18 cellular contexts compared by ENCODE assay signal in the genomic region with DNA sequence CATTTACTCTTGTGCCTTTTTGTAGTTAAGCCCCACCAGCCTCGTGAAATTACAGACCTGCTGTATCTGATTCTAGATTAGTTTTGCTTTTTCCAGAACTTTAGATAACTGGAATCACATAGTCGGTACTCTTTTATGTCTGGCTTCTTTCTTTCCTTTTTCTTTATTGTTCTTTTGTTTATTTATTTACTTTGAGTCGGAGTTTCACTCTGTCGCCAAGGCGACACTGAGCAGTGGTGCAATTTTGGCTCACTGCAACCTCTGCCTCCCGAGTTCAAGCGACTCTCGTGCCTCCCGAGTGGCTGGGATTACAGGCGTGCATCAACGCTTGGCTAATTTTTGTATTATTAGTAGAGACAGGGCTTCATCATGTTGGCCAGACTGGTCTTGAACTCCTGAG. TPM values are rescaled to one million over a fixed set of nuclear protein-coding genes. Genes with fewer than 3 reads are reported as not detected.
DNase-seq lines count a peak whose midpoint lies in the region; ATAC-seq, FAIRE-seq and TF ChIP-seq lines count a peak whose summit lies in the region.
"Had no signal": no experiment of that assay in that cellular context is flagged by ENCODE, and none has a peak within 500 bp of the region (broad histone marks: within the 10 kb centered on the region; RNA-seq: fewer than 3 reads in every experiment).

No MANE protein-coding gene starts in this region.

- intact Hi-C loops in K562 (cut with micrococcal nuclease), result no loop called here

- no peaks in the 10 kb centered on the region for H3K9me3 Mint-ChIP-seq in mesothelial cell of epicardium
- H3K9me3 Mint-ChIP-seq in natural killer cell treated with Interleukin-12 subunit alpha and Interleukin-12 subunit beta and Interleukin-15 and Interleukin-18, amount 100 ng/mL, for 72 hours, result no peaks in the 10 kb centered on the region
- H3K9me3 Mint-ChIP-seq: CD4-positive, CD25-positive, alpha-beta regulatory T cell; HFFc6 had no signal

- no peaks in the 10 kb centered on the region; the same call in 1 of the 2 replicates for H4K20me1 ChIP-seq in K562 (replicated peaks; ENCODE audit: control insufficient read depth, insufficient read depth, low read length)

- H3K4me1 Mint-ChIP-seq in mesothelial cell of epicardium, result peaks cover 24% of the 10 kb centered on the region
- peaks cover 6 to 10% of the 10 kb centered on the region in 2 donors for H3K4me1 Mint-ChIP-seq in natural killer cell treated with Interleukin-12 subunit alpha and Interleukin-12 subunit beta and Interleukin-15 and Interleukin-18, amount 100 ng/mL, for 72 hours (ENCODE audit: low read depth in 2 of 2)

- no peak for TF ChIP-seq RAD21 in K562 (CRISPR knock-in tag; conservative IDR thresholded peaks at IDR 0.05 in 1 of 2, IDR thresholded peaks at IDR 0.05 in 1 of 2)

- no peaks in the 10 kb centered on the region for H3K9me3 ChIP-seq in HEK293 (ENCODE audit: control insufficient read depth, insufficient read depth, low read depth, low read length)
- no peaks in the 10 kb centered on the region for H3K9me3 ChIP-seq in K562 (replicated peaks; ENCODE audit: control insufficient read depth, insufficient read depth, low read depth, low read length)
- H3K9me3 ChIP-seq: BLaER1 treated with 17β-estradiol and CSF1 and Interleukin-3, amounts not matched to agents 10 nM and 100 nM; HAP-1 had no signal

- H3K27me3 Mint-ChIP-seq in mesothelial cell of epicardium (ENCODE audit: low read depth), result peaks cover 9% of the 10 kb centered on the region
- H3K27me3 Mint-ChIP-seq in natural killer cell treated with Interleukin-12 subunit alpha and Interleukin-12 subunit beta and Interleukin-15 and Interleukin-18, amount 100 ng/mL, for 72 hours, result peaks cover 10 to 21% of the 10 kb centered on the region in 2 donors

- H3K4me2 ChIP-seq in K562 (ENCODE audit: insufficient read depth, low read length), result no peak overlapping the region
- H3K4me2 ChIP-seq: BLaER1 treated with 17β-estradiol and CSF1 and Interleukin-3, amounts not matched to agents 10 nM and 100 nM had no signal

- H3K27ac ChIP-seq in HEK293 (ENCODE audit: extremely low read depth, low read depth, low read length), result no peak overlapping the region
- H3K27ac ChIP-seq in K562 (ENCODE audit: extremely low read depth, low read depth, low read length), result no peak overlapping the region
- H3K27ac ChIP-seq in foreskin keratinocyte, result no peak overlapping the region
- H3K27ac ChIP-seq: BLaER1 treated with 17β-estradiol and CSF1 and Interleukin-3, amounts not matched to agents 10 nM and 100 nM; HL-60 had no signal

- TF ChIP-seq POLR2A in K562 (conservative IDR thresholded peaks at IDR 0.05), result no peak

- H2AFZ ChIP-seq in K562 (ENCODE audit: low read depth, low read length), result no peak overlapping the region

- H3K27me3 ChIP-seq in K562 (ENCODE audit: control insufficient read depth in 2 of 2, insufficient read depth in 2 of 2, low read length in 2 of 2) (peaks cover 0 to 6% of the 10 kb centered on the region in 2 experiments; a peak in 2 of 5 replicates), foreskin keratinocyte (peaks cover 15% of the 10 kb centered on the region)

- no peak for ATAC-seq in K562
- no peak for ATAC-seq in natural killer cell treated with Interleukin-12 subunit alpha and Interleukin-12 subunit beta and Interleukin-15 and Interleukin-18, amount 100 ng/mL, for 72 hours
- ATAC-seq in foreskin keratinocyte, result no peak
- ATAC-seq in GM21717 (IDR thresholded peaks at IDR 0.05; ENCODE audit: unreplicated experiment), result no peak

- no peak overlapping the region for H3K9ac ChIP-seq in K562 (ENCODE audit: insufficient read depth in 1 of 2, low read depth in 2 of 2, low read length in 2 of 2)
- H3K9ac ChIP-seq: BLaER1 treated with 17β-estradiol and CSF1 and Interleukin-3, amounts not matched to agents 10 nM and 100 nM had no signal

- in situ Hi-C loops in K562 (cut with MboI), result loop anchor here (5.0 kb wide), 1 partner anchor 68 kb away; no protein-coding TSS in a partner anchor

- no TSS peak for BruUV-seq in K562 (replicated peaks; lab: Mats Ljungman, UMichigan)

- no peak for TF ChIP-seq EP300 in K562 (IDR thresholded peaks at IDR 0.05; ENCODE audit: low read length)

- peak; percentile 17 for DNase-seq in DMS79 (lab: John Stamatoyannopoulos, UW)
- no peak for DNase-seq in K562 (ENCODE audit: extremely low read depth in 1 of 4, low spot score in 3 of 4)
- no peak for DNase-seq in mesothelial cell of epicardium (ENCODE audit: low spot score in 2 of 2, unreplicated experiment in 2 of 2)
- no peak for DNase-seq in natural killer cell treated with Interleukin-12 subunit alpha and Interleukin-12 subunit beta and Interleukin-15 and Interleukin-18, amount 100 ng/mL, for 72 hours (ENCODE audit: low spot score)
- no peak for DNase-seq in foreskin keratinocyte
- DNase-seq: CD4-positive, CD25-positive, alpha-beta regulatory T cell; DND-41; GF-D8; HFFc6; IMR-90; KG1 had no signal

- H3K4me1 ChIP-seq in HEK293 (ENCODE audit: control insufficient read depth, insufficient read depth, low read length), result 0 out of 2 replicates have a peak, but pooled peaks cover 4% of the 10 kb centered on the region
- H3K4me1 ChIP-seq in K562 (replicated peaks in 1 of 2; ENCODE audit: control insufficient read depth in 2 of 2, insufficient read depth in 2 of 2, low read length in 2 of 2), result peaks cover 0 to 6% of the 10 kb centered on the region in 2 experiments; a peak in 3 of 5 replicates
- no peaks in the 10 kb centered on the region for H3K4me1 ChIP-seq in foreskin keratinocyte
- H3K4me1 ChIP-seq: HAP-1 had no signal

- POLR2A ChIA-PET in HEK293 (lab: Yijun Ruan, JAX) (no interaction called here), K562 (lab: Yijun Ruan, JAX) (interaction anchor here (0.6 kb wide), 1 partner anchor 16 kb away, joined by 3 read pairs; no protein-coding TSS in a partner anchor)

- no peaks in the 10 kb centered on the region for H3K9me1 ChIP-seq in K562 (ENCODE audit: control insufficient read depth, insufficient read depth, low read length)

- no peak for FAIRE-seq in K562 (lab: Jason Lieb, UNC)
- FAIRE-seq: GM19239, H1 had no signal

- no peak for TF ChIP-seq CTCF in HEK293 (tag by site-specific recombination; IDR thresholded peaks at IDR 0.05)
- TF ChIP-seq CTCF in K562 (IDR thresholded peaks at IDR 0.05 in 2 of 3, conservative IDR thresholded peaks at IDR 0.05 in 1 of 3; ENCODE audit: insufficient read depth in 2 of 3, low read depth in 1 of 3, low read length in 3 of 3), result no peak
- TF ChIP-seq CTCF in mesothelial cell of epicardium (IDR thresholded peaks at IDR 0.05; ENCODE audit: unreplicated experiment), result no peak
- no peak for TF ChIP-seq CTCF in foreskin keratinocyte (conservative IDR thresholded peaks at IDR 0.05)

- 28% methylated on average over 11 of the region's 11 CpGs for WGBS in K562 (ENCODE audit: insufficient coverage, low coverage, missing lambda C conversion rate)

- H3K36me3 Mint-ChIP-seq in mesothelial cell of epicardium, result peaks cover 4% of the 10 kb centered on the region
- H3K36me3 Mint-ChIP-seq in natural killer cell treated with Interleukin-12 subunit alpha and Interleukin-12 subunit beta and Interleukin-15 and Interleukin-18, amount 100 ng/mL, for 72 hours, result no peaks in the 10 kb centered on the region
- H3K36me3 Mint-ChIP-seq: CD4-positive, CD25-positive, alpha-beta regulatory T cell had no signal

- peak overlapping the region; percentile 68 for H3K27ac Mint-ChIP-seq in mesothelial cell of epicardium
- H3K27ac Mint-ChIP-seq in natural killer cell treated with Interleukin-12 subunit alpha and Interleukin-12 subunit beta and Interleukin-15 and Interleukin-18, amount 100 ng/mL, for 72 hours, result no peak overlapping the region
- H3K27ac Mint-ChIP-seq: CD4-positive, CD25-positive, alpha-beta regulatory T cell; HFFc6 had no signal

- H3K36me3 ChIP-seq in HEK293 (ENCODE audit: control insufficient read depth in 2 of 2, insufficient read depth in 1 of 2, low read length in 2 of 2), result no peaks in the 10 kb centered on the region
- H3K36me3 ChIP-seq in K562 (ENCODE audit: control insufficient read depth, insufficient read depth, low read length), result no peaks in the 10 kb centered on the region
- H3K36me3 ChIP-seq: BLaER1 treated with 17β-estradiol and CSF1 and Interleukin-3, amounts not matched to agents 10 nM and 100 nM; HAP-1 had no signal

- H3K4me3 ChIP-seq in HEK293 (ENCODE audit: low read depth, low read length) (no peak overlapping the region), K562 (no peak overlapping the region)
- H3K4me3 ChIP-seq: BLaER1 treated with 17β-estradiol and CSF1 and Interleukin-3, amounts not matched to agents 10 nM and 100 nM; HAP-1 had no signal

- no peaks in the 10 kb centered on the region for H3K79me2 ChIP-seq in K562 (ENCODE audit: control insufficient read depth, insufficient read depth, low read length)

- CTCF ChIA-PET in HEK293 (lab: Yijun Ruan, JAX) (interaction anchor here (1.5 to 2.0 kb wide), 2 partner anchors 21 to 69 kb away, joined by 9 to 12 read pairs; no protein-coding TSS in a partner anchor), K562 (lab: Yijun Ruan, JAX; ENCODE audit: low intra/inter-chr PET ratio) (interaction anchor here (0.6 kb wide), 1 partner anchor 68 kb away, joined by 3 read pairs; no protein-coding TSS in a partner anchor)

- no peak overlapping the region for H3K4me3 Mint-ChIP-seq in mesothelial cell of epicardium
- H3K4me3 Mint-ChIP-seq in natural killer cell treated with Interleukin-12 subunit alpha and Interleukin-12 subunit beta and Interleukin-15 and Interleukin-18, amount 100 ng/mL, for 72 hours, result no peak overlapping the region
- H3K4me3 Mint-ChIP-seq: CD4-positive, CD25-positive, alpha-beta regulatory T cell; HFFc6 had no signal

RNA-seq across cellular contexts. Expression of a gene that starts 6.0 kb away (rescaled TPM):
- not detected in 2 replicates for total RNA-seq in K562 (2011; cell fraction: chromatin; rRNA removed; ENCODE audit: low replicate concordance)
- not detected in 2 replicates for total RNA-seq in K562 (2011; cell fraction: nucleolus; rRNA removed)
- not detected in 2 replicates for total RNA-seq in K562 (2011; cell fraction: nucleoplasm; rRNA removed)
- total RNA-seq in K562 (2014; rRNA removed) (not detected in 2 replicates), K562 (2014; rRNA removed; fragmentation: Illumina TruSeq; extraction: Trizol) (not detected in 2 replicates), K562 (2015; rRNA removed; fragmentation: Illumina TruSeq; extraction: Trizol) (not detected in 2 replicates), K562 (2021) (0.11 TPM in 1 of 2 replicates, not detected in the other), mesothelial cell of epicardium (11.7 to 14.8 TPM (median 12.2 TPM) in 3 replicates), foreskin keratinocyte (0.32 and 0.48 TPM in 2 replicates)
- polyA plus RNA-seq in K562 (2011; rRNA removed) (0.08 TPM in 1 of 2 replicates, not detected in the other), K562 (2014; fragmentation: Illumina TruSeq; extraction: Trizol) (not detected in 2 replicates), K562 (2014; fragmentation: Nextera tagmentation; extraction: Ambion mirVana) (not detected), K562 (2014; rRNA removed) (0.05 and 0.34 TPM in 2 replicates), foreskin keratinocyte (0.23 and 0.46 TPM in 2 replicates)
- polyA plus RNA-seq in K562 (2011; cell fraction: cytosol; rRNA removed), result 0.06 and 0.07 TPM in 2 replicates
- not detected in 2 replicates for polyA plus RNA-seq in K562 (2011; cell fraction: nucleus; rRNA removed)
- polyA plus RNA-seq in K562 (2012), result 0.07 TPM in 1 of 2 replicates, not detected in the other
- not detected in 2 replicates for polyA minus RNA-seq in K562 (2011; rRNA and poly(A)+ RNA removed)
- polyA minus RNA-seq in K562 (2011; cell fraction: cytosol; rRNA and poly(A)+ RNA removed), result not detected in 2 replicates
- not detected in 2 replicates for polyA minus RNA-seq in K562 (2011; cell fraction: nucleus; rRNA and poly(A)+ RNA removed)
- not detected for total RNA-seq in natural killer cell treated with Interleukin-12 subunit alpha and Interleukin-12 subunit beta and Interleukin-15 and Interleukin-18, amount 100 ng/mL, for 72 hours
- total RNA-seq: CD4-positive, CD25-positive, alpha-beta regulatory T cell; HFFc6; IMR-90 had no signal
- polyA plus RNA-seq: CD4-positive, CD25-positive, alpha-beta regulatory T cell; IMR-90 had no signal

RNA-seq across cellular contexts. Expression of a gene that starts 13.3 kb away (rescaled TPM):
- total RNA-seq in K562 (2011; cell fraction: chromatin; rRNA removed; ENCODE audit: low replicate concordance), result not detected in 2 replicates
- total RNA-seq in K562 (2011; cell fraction: nucleolus; rRNA removed), result not detected in 2 replicates
- not detected in 2 replicates for total RNA-seq in K562 (2011; cell fraction: nucleoplasm; rRNA removed)
- total RNA-seq in K562 (2014; rRNA removed) (not detected in 2 replicates), K562 (2014; rRNA removed; fragmentation: Illumina TruSeq; extraction: Trizol) (not detected in 2 replicates), K562 (2015; rRNA removed; fragmentation: Illumina TruSeq; extraction: Trizol) (not detected in 2 replicates), K562 (2021) (0.36 TPM in 1 of 2 replicates, not detected in the other), mesothelial cell of epicardium (not detected in 3 replicates), foreskin keratinocyte (not detected in 2 replicates)
- polyA plus RNA-seq in K562 (2011; rRNA removed) (not detected in 2 replicates), K562 (2014; fragmentation: Illumina TruSeq; extraction: Trizol) (not detected in 2 replicates), K562 (2014; fragmentation: Nextera tagmentation; extraction: Ambion mirVana) (not detected), K562 (2014; rRNA removed) (not detected in 2 replicates), foreskin keratinocyte (not detected in 2 replicates)
- polyA plus RNA-seq in K562 (2011; cell fraction: cytosol; rRNA removed), result 0.13 TPM in 1 of 2 replicates, not detected in the other
- polyA plus RNA-seq in K562 (2011; cell fraction: nucleus; rRNA removed), result not detected in 2 replicates
- 0.21 TPM in 1 of 2 replicates, not detected in the other for polyA plus RNA-seq in K562 (2012)
- polyA minus RNA-seq in K562 (2011; rRNA and poly(A)+ RNA removed), result not detected in 2 replicates
- not detected in 2 replicates for polyA minus RNA-seq in K562 (2011; cell fraction: cytosol; rRNA and poly(A)+ RNA removed)
- polyA minus RNA-seq in K562 (2011; cell fraction: nucleus; rRNA and poly(A)+ RNA removed), result not detected in 2 replicates
- not detected for total RNA-seq in natural killer cell treated with Interleukin-12 subunit alpha and Interleukin-12 subunit beta and Interleukin-15 and Interleukin-18, amount 100 ng/mL, for 72 hours
- total RNA-seq: CD4-positive, CD25-positive, alpha-beta regulatory T cell; H1; HFFc6; IMR-90 had no signal
- polyA plus RNA-seq: CD4-positive, CD25-positive, alpha-beta regulatory T cell; H1; IMR-90 had no signal

RNA-seq across cellular contexts. Expression of a gene that starts 54.0 kb away (rescaled TPM):
- total RNA-seq in K562 (2011; cell fraction: chromatin; rRNA removed; ENCODE audit: low replicate concordance), result not detected in 2 replicates
- total RNA-seq in K562 (2011; cell fraction: nucleolus; rRNA removed), result not detected in 2 replicates
- not detected in 2 replicates for total RNA-seq in K562 (2011; cell fraction: nucleoplasm; rRNA removed)
- total RNA-seq in K562 (2014; rRNA removed), result not detected in 2 replicates
- not detected in 2 replicates for total RNA-seq in K562 (2014; rRNA removed; fragmentation: Illumina TruSeq; extraction: Trizol)
- total RNA-seq in K562 (2015; rRNA removed; fragmentation: Illumina TruSeq; extraction: Trizol), result not detected in 2 replicates
- not detected in 2 replicates for total RNA-seq in K562 (2021)
- polyA plus RNA-seq in K562 (2011; rRNA removed), result not detected in 2 replicates
- polyA plus RNA-seq in K562 (2011; cell fraction: cytosol; rRNA removed), result not detected in 2 replicates
- not detected in 2 replicates for polyA plus RNA-seq in K562 (2011; cell fraction: nucleus; rRNA removed)
- not detected in 2 replicates for polyA plus RNA-seq in K562 (2012)
- polyA plus RNA-seq in K562 (2014; fragmentation: Illumina TruSeq; extraction: Trizol), result not detected in 2 replicates
- not detected for polyA plus RNA-seq in K562 (2014; fragmentation: Nextera tagmentation; extraction: Ambion mirVana)
- polyA plus RNA-seq in K562 (2014; rRNA removed), result not detected in 2 replicates
- polyA minus RNA-seq in K562 (2011; rRNA and poly(A)+ RNA removed), result not detected in 2 replicates
- polyA minus RNA-seq in K562 (2011; cell fraction: cytosol; rRNA and poly(A)+ RNA removed), result not detected in 2 replicates
- not detected in 2 replicates for polyA minus RNA-seq in K562 (2011; cell fraction: nucleus; rRNA and poly(A)+ RNA removed)
- not detected in 3 replicates for total RNA-seq in mesothelial cell of epicardium
- total RNA-seq in natural killer cell treated with Interleukin-12 subunit alpha and Interleukin-12 subunit beta and Interleukin-15 and Interleukin-18, amount 100 ng/mL, for 72 hours, result not detected
- total RNA-seq in foreskin keratinocyte, result not detected in 2 replicates
- polyA plus RNA-seq in foreskin keratinocyte, result not detected in 2 replicates
- total RNA-seq: CD4-positive, CD25-positive, alpha-beta regulatory T cell; H1; HFFc6; IMR-90 had no signal
- polyA plus RNA-seq: CD4-positive, CD25-positive, alpha-beta regulatory T cell; IMR-90 had no signal

RNA-seq across cellular contexts. Expression of a gene that starts 57.9 kb away (rescaled TPM):
- total RNA-seq in K562 (2011; cell fraction: chromatin; rRNA removed; ENCODE audit: low replicate concordance), result not detected in 2 replicates
- not detected in 2 replicates for total RNA-seq in K562 (2011; cell fraction: nucleolus; rRNA removed)
- total RNA-seq in K562 (2011; cell fraction: nucleoplasm; rRNA removed), result not detected in 2 replicates
- total RNA-seq in K562 (2014; rRNA removed), result not detected in 2 replicates
- total RNA-seq in K562 (2014; rRNA removed; fragmentation: Illumina TruSeq; extraction: Trizol), result not detected in 2 replicates
- total RNA-seq in K562 (2015; rRNA removed; fragmentation: Illumina TruSeq; extraction: Trizol), result not detected in 2 replicates
- not detected in 2 replicates for total RNA-seq in K562 (2021)
- not detected in 2 replicates for polyA plus RNA-seq in K562 (2011; rRNA removed)
- not detected in 2 replicates for polyA plus RNA-seq in K562 (2011; cell fraction: cytosol; rRNA removed)
- polyA plus RNA-seq in K562 (2011; cell fraction: nucleus; rRNA removed), result not detected in 2 replicates
- polyA plus RNA-seq in K562 (2012), result not detected in 2 replicates
- polyA plus RNA-seq in K562 (2014; fragmentation: Illumina TruSeq; extraction: Trizol), result not detected in 2 replicates
- not detected for polyA plus RNA-seq in K562 (2014; fragmentation: Nextera tagmentation; extraction: Ambion mirVana)
- not detected in 2 replicates for polyA plus RNA-seq in K562 (2014; rRNA removed)
- polyA minus RNA-seq in K562 (2011; rRNA and poly(A)+ RNA removed), result not detected in 2 replicates
- polyA minus RNA-seq in K562 (2011; cell fraction: cytosol; rRNA and poly(A)+ RNA removed), result not detected in 2 replicates
- not detected in 2 replicates for polyA minus RNA-seq in K562 (2011; cell fraction: nucleus; rRNA and poly(A)+ RNA removed)
- total RNA-seq in mesothelial cell of epicardium, result 0.14 to 0.74 TPM (median 0.40 TPM) in 3 replicates
- not detected for total RNA-seq in natural killer cell treated with Interleukin-12 subunit alpha and Interleukin-12 subunit beta and Interleukin-15 and Interleukin-18, amount 100 ng/mL, for 72 hours
- not detected in 2 replicates for total RNA-seq in foreskin keratinocyte
- polyA plus RNA-seq in foreskin keratinocyte, result not detected in 2 replicates
- total RNA-seq: CD4-positive, CD25-positive, alpha-beta regulatory T cell; H1; HFFc6; IMR-90 had no signal
- polyA plus RNA-seq: CD4-positive, CD25-positive, alpha-beta regulatory T cell; H1; IMR-90 had no signal
